In genomic region chr15:99733268-99734039, GRCh38 we compare ENCODE assay signal across 1 cellular context.
A peak's percentile ranks its signal among the peaks of the same experiment; 100 is the strongest.
TF ChIP-seq lines count a peak whose summit lies in the region.

LYSMD4 (minus strand) TSS chr15:99733437; CDS start chr15:99731999, 1,438 bp downstream.

TF ChIP-seq in K562, 482 proteins besides CTCF, POLR2A, EP300 and RAD21 (continued from another document and continues in another):
- no peak for TF ChIP-seq HSF4 (CRISPR knock-in tag; IDR thresholded peaks at IDR 0.05; ENCODE audit: borderline replicate concordance)
- TF ChIP-seq PTTG1 (tag; IDR thresholded peaks at IDR 0.05; ENCODE audit: low read depth): no peak
- no peak for TF ChIP-seq FOXA1 (IDR thresholded peaks at IDR 0.05; ENCODE audit: borderline replicate concordance)
- no peak for TF ChIP-seq DPF2 (IDR thresholded peaks at IDR 0.05)
- TF ChIP-seq SAFB2 (IDR thresholded peaks at IDR 0.05; ENCODE audit: borderline replicate concordance, low read depth, low read length, severe bottlenecking): no peak
- TF ChIP-seq RBM25 (IDR thresholded peaks at IDR 0.05; ENCODE audit: low read depth, low read length, severe bottlenecking): peak; percentile 54
- no peak for TF ChIP-seq BRD4 (IDR thresholded peaks at IDR 0.05)
- no peak for TF ChIP-seq RBM14 (IDR thresholded peaks at IDR 0.05; ENCODE audit: borderline replicate concordance, insufficient read depth, low read depth, low read length)
- TF ChIP-seq E2F1 (CRISPR knock-in tag; IDR thresholded peaks at IDR 0.05): no peak
- TF ChIP-seq CREBBP (IDR thresholded peaks at IDR 0.05; ENCODE audit: low read depth, low read length): no peak
- TF ChIP-seq CLOCK (CRISPR knock-in tag; IDR thresholded peaks at IDR 0.05; ENCODE audit: borderline replicate concordance): no peak
- no peak for TF ChIP-seq IFI16 (CRISPR knock-in tag; IDR thresholded peaks at IDR 0.05)
- peak; percentile 22 for TF ChIP-seq POLR2B (IDR thresholded peaks at IDR 0.05; ENCODE audit: low read depth, partially characterized antibody)
- TF ChIP-seq MAFF (IDR thresholded peaks at IDR 0.05; ENCODE audit: low read length): no peak
- no peak for TF ChIP-seq KDM2B (CRISPR knock-in tag; IDR thresholded peaks at IDR 0.05)
- peak; percentile 4 for TF ChIP-seq NFYB (IDR thresholded peaks at IDR 0.05; ENCODE audit: extremely low read depth, insufficient read length)
- no peak for TF ChIP-seq MCM2 (IDR thresholded peaks at IDR 0.05; ENCODE audit: low read depth)
- TF ChIP-seq MBD2 (IDR thresholded peaks at IDR 0.05; ENCODE audit: borderline replicate concordance, low read depth): no peak
- TF ChIP-seq FOXO4 (CRISPR knock-in tag; IDR thresholded peaks at IDR 0.05): no peak
- no peak for TF ChIP-seq AFF4 (CRISPR knock-in tag; IDR thresholded peaks at IDR 0.05)
- 0 out of 2 replicates have a peak, but pooled peaks have one; percentile 13 for TF ChIP-seq ETV1 (tag; conservative IDR thresholded peaks at IDR 0.05; ENCODE audit: low read depth)
- TF ChIP-seq ZFP1 (CRISPR knock-in tag; IDR thresholded peaks at IDR 0.05): no peak
- no peak for TF ChIP-seq NR4A1 (CRISPR knock-in tag; IDR thresholded peaks at IDR 0.05)
- TF ChIP-seq NR4A1 (tag; IDR thresholded peaks at IDR 0.05): no peak
- TF ChIP-seq SMARCB1 (IDR thresholded peaks at IDR 0.05; ENCODE audit: insufficient read length, low read depth): no peak
- no peak for TF ChIP-seq ETS2 (tag; IDR thresholded peaks at IDR 0.05; ENCODE audit: borderline replicate concordance, poor library complexity, severe bottlenecking)
- TF ChIP-seq ZNF140 (CRISPR knock-in tag; IDR thresholded peaks at IDR 0.05): no peak
- TF ChIP-seq IRF9 (tag; IDR thresholded peaks at IDR 0.05): no peak
- no peak for TF ChIP-seq BCL6 (CRISPR knock-in tag; IDR thresholded peaks at IDR 0.05)
- no peak for TF ChIP-seq SMC3 (conservative IDR thresholded peaks at IDR 0.05; ENCODE audit: insufficient read depth, low read depth, low read length)
- TF ChIP-seq SMAD1 (IDR thresholded peaks at IDR 0.05; ENCODE audit: low read depth, low read length, partially characterized antibody): no peak
- no peak for TF ChIP-seq SETDB1 (IDR thresholded peaks at IDR 0.05; ENCODE audit: low read length)
- TF ChIP-seq ZNF175 (CRISPR knock-in tag; IDR thresholded peaks at IDR 0.05; ENCODE audit: low read depth): no peak
- no peak for TF ChIP-seq ZNF592 (IDR thresholded peaks at IDR 0.05)
- no peak for TF ChIP-seq ZBTB43 (CRISPR knock-in tag; IDR thresholded peaks at IDR 0.05)
- TF ChIP-seq VEZF1 (CRISPR knock-in tag; IDR thresholded peaks at IDR 0.05): peak; percentile 42; the same call in 1 of the 2 replicates
- no peak for TF ChIP-seq KDM4B (IDR thresholded peaks at IDR 0.05; ENCODE audit: borderline replicate concordance in 2 of 2, low read depth in 1 of 2)
- no peak for TF ChIP-seq XRCC5 (IDR thresholded peaks at IDR 0.05; ENCODE audit: low read depth, low read length)
- TF ChIP-seq RBFOX2 (IDR thresholded peaks at IDR 0.05; ENCODE audit: low read depth, low read length): peak; percentile 64
- TF ChIP-seq ETV5 (CRISPR knock-in tag; IDR thresholded peaks at IDR 0.05; ENCODE audit: low read depth): no peak
- no peak for TF ChIP-seq KDM5B (IDR thresholded peaks at IDR 0.05; ENCODE audit: insufficient replicate concordance, low read depth, low read length)
- peak; percentile 69 for TF ChIP-seq ELF1 (tag; IDR thresholded peaks at IDR 0.05)
- peak; percentile 69 for TF ChIP-seq GABPA (tag; conservative IDR thresholded peaks at IDR 0.05; ENCODE audit: low read depth)
- TF ChIP-seq SFPQ (IDR thresholded peaks at IDR 0.05; ENCODE audit: low read depth, low read length): no peak
- no peak for TF ChIP-seq MAFK (IDR thresholded peaks at IDR 0.05; ENCODE audit: low read length)
- no peak for TF ChIP-seq HDAC6 (IDR thresholded peaks at IDR 0.05; ENCODE audit: low read depth, low read length)
- TF ChIP-seq NFATC3 (IDR thresholded peaks at IDR 0.05): no peak
- TF ChIP-seq EZH2 (IDR thresholded peaks at IDR 0.05; ENCODE audit: borderline replicate concordance, low read depth, low read length): no peak
